Comparison of ENCODE assay signal across 8 cellular contexts in the genomic region with DNA sequence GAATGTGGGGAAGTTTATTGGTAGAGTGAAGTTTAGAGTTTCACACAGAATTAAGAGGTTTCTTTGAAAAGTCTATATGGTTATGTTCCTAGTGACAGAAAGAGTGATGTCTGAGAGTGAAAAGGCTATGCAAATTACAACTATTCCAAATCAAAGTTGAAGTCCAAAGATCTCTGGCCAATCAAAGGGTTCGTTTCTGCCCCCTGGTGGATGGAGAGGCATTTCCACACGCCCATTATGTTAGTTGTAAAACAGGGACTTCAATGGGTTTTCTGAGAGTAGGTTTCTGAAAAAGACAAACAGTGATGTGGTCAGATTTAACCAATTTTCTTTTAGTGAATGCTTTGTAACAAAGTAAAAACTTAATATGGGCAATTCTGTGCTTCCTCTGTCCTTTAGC.
DNase-seq lines count a peak whose midpoint lies in the region; ATAC-seq and TF ChIP-seq lines count a peak whose summit lies in the region.

No MANE protein-coding gene starts in this region.

- ATAC-seq in HG02852 (IDR thresholded peaks at IDR 0.05; ENCODE audit: unreplicated experiment) (peak; percentile 57), RWPE2 (ENCODE audit: low read depth) (no peak), GM21515 (IDR thresholded peaks at IDR 0.05; ENCODE audit: unreplicated experiment) (no peak)

- TF ChIP-seq CTCF in RWPE2 (IDR thresholded peaks at IDR 0.05; ENCODE audit: poor library complexity, severe bottlenecking) (peak; percentile 43), kidney epithelial cell (IDR thresholded peaks at IDR 0.05; ENCODE audit: insufficient read depth, low read length, poor library complexity, severe bottlenecking) (peak; percentile 60)

- no peaks in the 10 kb centered on the region for H3K9me3 ChIP-seq in RWPE2 (ENCODE audit: severe bottlenecking)

- H3K4me3 ChIP-seq in RWPE2 (ENCODE audit: severe bottlenecking): no peak overlapping the region
- H3K4me3 ChIP-seq in kidney epithelial cell (ENCODE audit: low read depth, low read length): no peak overlapping the region

- no peak overlapping the region for H3K27ac ChIP-seq in RWPE2 (ENCODE audit: poor library complexity, severe bottlenecking)

- H3K4me1 ChIP-seq in RWPE2 (ENCODE audit: insufficient read depth, poor library complexity, severe bottlenecking): no peaks in the 10 kb centered on the region

- H3K27me3 ChIP-seq in RWPE2 (ENCODE audit: insufficient read depth, poor library complexity, severe bottlenecking) (peaks cover 27% of the 10 kb centered on the region), kidney epithelial cell (ENCODE audit: control insufficient read depth, insufficient read depth, low read length) (no peaks in the 10 kb centered on the region)

- DNase-seq in stimulated activated CD4-positive, alpha-beta T cell treated with anti-CD3 and anti-CD28 coated beads, Interleukin-12 subunit alpha, Interleukin-12 subunit beta, amount 100 ng/mL, for 48 hours (ENCODE audit: low read depth in 2 of 3, low spot score in 1 of 3): peak in 2 of 3 donors; percentile 3 to 27
- no peak for DNase-seq in stimulated activated CD4-positive, alpha-beta T cell treated with anti-CD3 and anti-CD28 coated beads, Interleukin-4, amount 100 ng/mL, for 4 hours
- no peak for DNase-seq in RWPE2 (ENCODE audit: low spot score)
- DNase-seq in kidney epithelial cell (ENCODE audit: low read depth): no peak
- no peak for DNase-seq in NK-92 (lab: John Stamatoyannopoulos, UW; ENCODE audit: unreplicated experiment)
- DNase-seq in activated gamma-delta T cell (lab: John Stamatoyannopoulos, UW): no peak

- H3K36me3 ChIP-seq in RWPE2 (ENCODE audit: low read depth) (no peaks in the 10 kb centered on the region), kidney epithelial cell (ENCODE audit: control insufficient read depth, insufficient read depth, low read length) (no peaks in the 10 kb centered on the region)

Comparison
In these comparisons a context has a peak if more than half of its experiments do, and no peak if none do; other contexts are left out.
1. DNase-seq: peak in stimulated activated CD4-positive, alpha-beta T cell treated with anti-CD3 and anti-CD28 coated beads, Interleukin-12 subunit alpha, Interleukin-12 subunit beta, amount 100 ng/mL, for 48 hours (2 of 3); none in stimulated activated CD4-positive, alpha-beta T cell treated with anti-CD3 and anti-CD28 coated beads, Interleukin-4, amount 100 ng/mL, for 4 hours (0 of 2), RWPE2 (single experiment), kidney epithelial cell (single experiment), NK-92 (single experiment) and activated gamma-delta T cell (single experiment).